10 cellular contexts compared by ENCODE assay signal in the genomic region with DNA sequence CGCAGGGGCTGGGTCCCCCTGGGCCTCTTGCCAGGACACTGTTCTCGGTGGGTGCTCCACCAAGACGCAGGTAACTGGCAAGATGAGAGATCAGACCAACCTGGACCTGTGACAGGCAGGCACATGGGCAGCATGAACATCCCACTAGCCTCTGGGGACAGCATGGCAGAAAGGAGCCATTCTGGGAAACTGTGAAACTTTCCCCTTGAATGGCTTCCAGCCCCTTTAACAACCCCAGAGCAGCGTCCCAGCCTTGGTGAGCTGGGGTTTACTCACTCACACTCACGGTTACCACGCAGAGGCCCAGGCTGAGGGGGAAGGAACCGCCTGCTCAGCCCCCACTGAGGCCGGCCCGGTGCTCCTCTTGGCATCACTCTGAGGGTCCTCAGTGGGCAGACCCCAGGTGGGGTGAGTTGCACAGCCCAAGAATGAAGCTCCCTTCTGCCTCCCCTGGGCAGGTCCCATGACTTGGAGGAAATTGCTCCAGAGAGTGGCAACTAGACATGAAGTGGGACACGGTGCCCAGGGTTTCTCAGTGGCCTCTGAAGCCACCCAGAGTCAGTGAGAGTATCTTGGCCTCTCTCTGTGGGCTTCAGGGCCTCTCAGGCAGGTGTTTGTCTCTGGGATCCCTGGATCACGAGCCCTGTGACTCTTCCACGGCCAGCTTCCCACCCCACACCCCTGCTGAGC. TPM values are rescaled to one million over a fixed set of nuclear protein-coding genes. Genes with fewer than 3 reads are reported as not detected.
DNase-seq lines count a peak whose midpoint lies in the region; TF ChIP-seq lines count a peak whose summit lies in the region.
"Had no signal": no experiment of that assay in that cellular context is flagged by ENCODE, and none has a peak within 500 bp of the region (broad histone marks: within the 10 kb centered on the region; RNA-seq: fewer than 3 reads in every experiment).

No MANE protein-coding gene starts in this region.

- H3K14ac ChIP-seq in trophoblast cell (ENCODE audit: low read length): peak overlapping the region; percentile 23

- H3K36me3 ChIP-seq in trophoblast cell (ENCODE audit: control insufficient read depth in 1 of 2, insufficient read depth in 2 of 2, low read length in 2 of 2): no peaks in the 10 kb centered on the region
- H3K36me3 ChIP-seq in uterus: no peaks in the 10 kb centered on the region
- H3K36me3 ChIP-seq: cardiac muscle cell had no signal

- peak overlapping the region; percentile 70 for H2BK12ac ChIP-seq in trophoblast cell (ENCODE audit: low read length)

- H3K4me1 ChIP-seq in trophoblast cell (ENCODE audit: control insufficient read depth in 1 of 2, insufficient read depth in 2 of 2, low read length in 2 of 2) (peaks cover 31 to 41% of the 10 kb centered on the region in 2 experiments), uterus (no peaks in the 10 kb centered on the region)

- H2BK5ac ChIP-seq in trophoblast cell (ENCODE audit: low read depth, low read length, poor library complexity): no peak overlapping the region

- DNase-seq in NK-92 treated with Interleukin-12 subunit alpha and Interleukin-12 subunit beta, amount 100 ng/mL, for 24 hours (lab: John Stamatoyannopoulos, UW): peak; percentile 81
- DNase-seq in NK-92 (lab: John Stamatoyannopoulos, UW; ENCODE audit: unreplicated experiment) (no peak), HCEC 1CT (peak; percentile 47), NAMALWA (ENCODE audit: low spot score) (peak; percentile 65), trophoblast cell (no peak), iPS-NIHi7 (ENCODE audit: extremely low spot score) (no peak), uterus (no peak), midbrain (lab: John Stamatoyannopoulos, UW) (no peak)

- H3K9me3 ChIP-seq in trophoblast cell (ENCODE audit: insufficient read depth, low read depth, low read length) (peaks cover 6% of the 10 kb centered on the region), uterus (no peaks in the 10 kb centered on the region)
- H3K9me3 ChIP-seq: A549 had no signal

- TF ChIP-seq POLR2A in uterus (IDR thresholded peaks at IDR 0.05): no peak

- H3K18ac ChIP-seq in trophoblast cell (ENCODE audit: low read length): peak overlapping the region; percentile 48

- H3K4me2 ChIP-seq in trophoblast cell (ENCODE audit: low read length): no peak overlapping the region
- H3K4me2 ChIP-seq: A549 had no signal

- H2BK120ac ChIP-seq in trophoblast cell (ENCODE audit: insufficient read depth, low read length, poor library complexity): peak overlapping the region; percentile 52

- H3K27me3 ChIP-seq in trophoblast cell (ENCODE audit: insufficient read depth, low read length) (no peaks in the 10 kb centered on the region), uterus (no peaks in the 10 kb centered on the region)
- H3K27me3 ChIP-seq: cardiac muscle cell had no signal

- no CpG with 5 or more reads among the region's 12 CpGs for WGBS in trophoblast cell (ENCODE audit: extremely low coverage, insufficient coverage, insufficient read length)

- no peak overlapping the region for H3K4ac ChIP-seq in trophoblast cell (ENCODE audit: low read depth, low read length)

- H4K12ac ChIP-seq in trophoblast cell (ENCODE audit: low read depth, low read length): no peak overlapping the region

- peaks cover 23% of the 10 kb centered on the region for H3K79me1 ChIP-seq in trophoblast cell (ENCODE audit: low read length)

- peak overlapping the region; percentile 60 for H2AK5ac ChIP-seq in trophoblast cell (ENCODE audit: low read length)

- intact Hi-C loops in uterus (cut with DNase I; ENCODE audit: low total_unique reads): loop anchor here (5.0 kb wide), 1 partner anchor 218 kb away; no protein-coding TSS in a partner anchor

- H2AFZ ChIP-seq in trophoblast cell (ENCODE audit: insufficient read depth, low read length, poor library complexity): no peak overlapping the region

- TF ChIP-seq CTCF in uterus (IDR thresholded peaks at IDR 0.05): no peak

- H3K9ac ChIP-seq in trophoblast cell (ENCODE audit: low read length): no peak overlapping the region

- H3K27ac ChIP-seq in trophoblast cell (ENCODE audit: low read depth, low read length): no peak overlapping the region
- no peak overlapping the region for H3K27ac ChIP-seq in uterus

- no peaks in the 10 kb centered on the region for H3K79me2 ChIP-seq in trophoblast cell (ENCODE audit: control insufficient read depth, insufficient read depth, low read length, poor library complexity)

- H4K8ac ChIP-seq in trophoblast cell (ENCODE audit: low read depth, low read length): peak overlapping the region; percentile 26

- H4K91ac ChIP-seq in trophoblast cell (ENCODE audit: low read depth, low read length): peak overlapping the region; percentile 81

- H3K4me3 ChIP-seq in trophoblast cell (ENCODE audit: low read depth, low read length) (no peak overlapping the region), uterus (no peak overlapping the region)
- H3K4me3 ChIP-seq: A549, cardiac muscle cell had no signal

- no peak overlapping the region for H3K23ac ChIP-seq in trophoblast cell (ENCODE audit: low read length)

RNA-seq across cellular contexts. Expression of gene SRP14, which starts 15.2 kb away (rescaled TPM):
- 497 and 515 TPM in 2 replicates for polyA plus RNA-seq in trophoblast cell (2013)
- total RNA-seq in uterus: 100 to 1,000 TPM; 142 to 485 (median 230) TPM

RNA-seq across cellular contexts. Expression of gene BMF, which starts 54.5 kb away (rescaled TPM):
- 20.8 and 22.5 TPM in 2 replicates for polyA plus RNA-seq in trophoblast cell (2013)
- 10 to 100 TPM in 3 of 4 donors, 1 to 10 TPM in 1; 7.1 to 46.2 (median 22.6) TPM for total RNA-seq in uterus

Comparison
In these comparisons a context has a peak if more than half of its experiments do, and no peak if none do; other contexts are left out.
1. DNase-seq: peak in NK-92 treated with Interleukin-12 subunit alpha and Interleukin-12 subunit beta, amount 100 ng/mL, for 24 hours (single experiment), HCEC 1CT (single experiment) and NAMALWA (single experiment); none in NK-92 (single experiment), trophoblast cell (0 of 2), iPS-NIHi7 (single experiment), uterus (0 of 2) and midbrain (single experiment).